Comparison of ENCODE assay signal across 1 cellular context in the genomic region with DNA sequence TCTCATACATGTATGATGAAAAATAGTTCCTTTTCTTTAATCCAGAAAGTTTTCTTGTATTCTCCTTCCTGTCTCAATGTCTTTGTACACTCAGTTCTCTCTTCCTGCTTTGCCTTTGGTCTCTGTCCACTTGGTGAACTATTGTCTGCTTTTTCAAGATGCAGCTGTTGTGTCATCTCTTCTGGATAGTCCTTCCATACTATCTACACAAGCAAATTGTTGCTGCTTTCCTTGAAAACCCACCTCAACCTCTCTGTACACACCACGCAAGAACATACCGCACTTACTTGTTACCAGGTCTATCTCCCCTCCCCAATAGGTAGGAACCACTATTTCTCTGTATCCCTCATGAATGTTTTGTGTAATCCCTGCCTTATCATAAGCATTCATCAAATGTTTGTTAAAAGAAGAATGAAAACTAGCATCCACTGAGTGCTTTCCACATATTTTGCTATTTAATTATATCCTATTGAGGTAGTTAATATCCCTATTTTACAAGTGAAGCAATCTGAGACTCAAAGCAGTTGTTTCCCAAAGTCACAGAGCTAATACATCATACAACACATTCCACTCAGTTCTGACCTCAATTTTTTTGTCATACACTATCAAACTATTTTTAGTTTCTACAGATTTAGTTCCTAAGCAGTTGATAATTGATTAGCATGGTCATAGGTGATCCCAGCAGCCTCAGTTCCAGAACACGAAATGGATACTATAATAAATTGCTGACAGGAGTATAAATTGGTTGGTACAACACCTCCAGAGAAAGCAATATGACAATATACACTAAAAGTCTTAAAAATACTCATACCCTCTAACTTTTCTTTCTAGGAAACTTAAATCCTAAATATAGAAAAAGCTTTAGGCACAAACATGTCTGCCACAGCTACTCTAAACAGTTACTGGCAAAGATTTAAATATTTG.
TF ChIP-seq lines count a peak whose summit lies in the region.

No MANE protein-coding gene starts in this region.

TF ChIP-seq in HepG2, 621 proteins besides CTCF, POLR2A, EP300 and RAD21 (continued from another document):
- peak; percentile 62 to 77 for TF ChIP-seq MAFK (conservative IDR thresholded peaks at IDR 0.05 in 1 of 2, IDR thresholded peaks at IDR 0.05 in 1 of 2; ENCODE audit: low read length in 2 of 2)
- peak; percentile 61; the same call in 1 of the 2 replicates for TF ChIP-seq MAFF (IDR thresholded peaks at IDR 0.05; ENCODE audit: low read depth, low read length)
